In the genomic region with DNA sequence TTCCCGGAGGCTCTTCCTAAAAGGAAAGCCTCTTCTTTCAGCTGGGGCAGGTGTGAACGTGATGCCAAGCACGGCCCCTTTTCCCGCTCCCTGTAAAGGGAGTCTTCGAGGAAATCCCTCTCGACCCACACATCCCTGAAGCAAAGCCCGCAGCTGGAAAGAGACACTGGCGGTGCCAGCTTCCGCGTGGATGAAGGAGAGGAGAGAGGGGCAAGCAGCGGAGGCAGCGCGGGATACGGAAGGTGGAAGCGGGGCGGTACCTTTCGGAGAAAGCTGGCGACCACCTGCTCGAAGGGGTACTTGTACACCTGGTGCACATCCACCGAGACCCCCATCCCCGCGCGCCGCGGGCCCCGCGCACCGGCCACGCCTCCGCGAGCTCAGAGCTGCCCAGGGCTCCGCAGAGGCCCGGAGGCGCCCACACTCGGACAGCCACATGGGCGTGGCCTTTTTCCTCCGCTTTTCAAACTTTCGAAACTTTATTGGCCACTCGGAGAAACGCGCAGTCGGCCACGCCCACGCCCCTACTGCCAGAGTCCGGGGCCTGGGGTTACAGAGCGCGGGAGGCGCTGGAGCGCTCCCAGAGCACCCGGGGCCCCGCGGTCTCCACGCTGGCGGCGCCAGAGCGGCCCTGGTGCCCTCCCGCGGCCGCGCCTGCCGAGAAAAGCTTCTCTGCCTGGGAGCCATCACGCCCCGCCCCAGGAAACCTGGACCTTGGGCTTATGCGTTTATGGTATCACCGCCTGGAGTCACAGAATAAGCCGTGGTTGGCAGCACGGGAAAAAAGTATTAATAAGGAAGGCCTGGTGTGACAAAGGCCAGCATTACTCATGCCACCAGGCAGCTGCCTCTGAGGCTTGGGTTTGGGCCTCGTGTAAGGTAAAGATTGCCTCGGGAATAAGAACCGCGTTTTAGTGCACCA, we compare ENCODE assay signal across 8 cellular contexts. TPM values are rescaled to one million over a fixed set of nuclear protein-coding genes. Genes with fewer than 3 reads are reported as not detected.
DNase-seq lines count a peak whose midpoint lies in the region; ATAC-seq, FAIRE-seq and TF ChIP-seq lines count a peak whose summit lies in the region.

A gene (minus strand): TSS at position 426 of the 922 bp plus-strand sequence. CDS start 91 bp downstream, at position 335.

- H3K4me3 ChIP-seq in dorsolateral prefrontal cortex (peak within 1 kb of the TSS; percentile 44 to 94 (median 78)), HepG2 (replicated peaks in 1 of 3; ENCODE audit: insufficient read depth in 1 of 3, low read depth in 2 of 3, low read length in 3 of 3) (peak within 1 kb of the TSS; percentile 72 to 77 (median 74))

- H3K27ac ChIP-seq in dorsolateral prefrontal cortex (peak within 1 kb of the TSS in 43 of 59 donors; percentile 5 to 85 (median 49)), HepG2 (ENCODE audit: extremely low read length, insufficient read depth, low read length) (peak within 1 kb of the TSS; percentile 79)

- peak in 36 of 56 donors; percentile 18 to 65 (median 32) for TF ChIP-seq CTCF in dorsolateral prefrontal cortex (IDR thresholded peaks at IDR 0.05 in 54 of 56, conservative IDR thresholded peaks at IDR 0.05 in 2 of 56; ENCODE audit: low read depth in 1 of 56, partially characterized antibody in 56 of 56)
- peak; percentile 65 for TF ChIP-seq CTCF in HepG2 (CRISPR knock-in tag; IDR thresholded peaks at IDR 0.05)

- WGBS in HepG2 (ENCODE audit: low lambda C conversion rate), result 0% methylated on average over 16 of the region's 71 CpGs

- no peaks in the 10 kb centered on the region for H4K20me1 ChIP-seq in HepG2 (ENCODE audit: insufficient read depth, low read length)

- H3K4me2 ChIP-seq in HepG2 (ENCODE audit: low read depth, low read length), result peak within 1 kb of the TSS; percentile 95

- POLR2A ChIA-PET in HepG2 (lab: Yijun Ruan, JAX), result interaction anchor here (0.6 to 2.1 kb wide), 11 partner anchors 9 to 206 kb away, joined by 3 to 17 read pairs (median 5); a partner anchor contains a TSS

- no peaks in the 10 kb centered on the region for H3K36me3 ChIP-seq in HepG2 (replicated peaks in 1 of 2; ENCODE audit: control insufficient read depth in 1 of 2, insufficient read depth in 2 of 2, low read length in 2 of 2)

- ATAC-seq in GM18519 (IDR thresholded peaks at IDR 0.05; ENCODE audit: low FRiP score, unreplicated experiment) (peak; percentile 65), HG02981 (IDR thresholded peaks at IDR 0.05; ENCODE audit: unreplicated experiment) (peak; percentile 74), HepG2 (peak; percentile 98)

- no peaks in the 10 kb centered on the region for H3K27me3 ChIP-seq in dorsolateral prefrontal cortex
- no peaks in the 10 kb centered on the region; a peak in 1 of 5 replicates for H3K27me3 ChIP-seq in HepG2 (ENCODE audit: control insufficient read depth in 1 of 2, insufficient read depth in 2 of 2, low read length in 2 of 2)

- H3K9me3 ChIP-seq in HepG2 (ENCODE audit: low read length), result no peaks in the 10 kb centered on the region

- CTCF ChIA-PET in HepG2 (lab: Yijun Ruan, JAX; ENCODE audit: low intra/inter-chr PET ratio, low total read pairs), result no interaction called here

- peak; percentile 74 to 89 for TF ChIP-seq POLR2A in HepG2 (IDR thresholded peaks at IDR 0.05; ENCODE audit: insufficient read depth in 1 of 2, low read depth in 2 of 2, low read length in 2 of 2)

- peaks cover 67% of the 10 kb centered on the region for H3K4me1 ChIP-seq in HepG2 (ENCODE audit: insufficient read depth, low read length)

- intact Hi-C loops in dorsolateral prefrontal cortex (cut with DNase I) (loop anchor here (2.0 to 10.0 kb wide), 4 partner anchors 72 to 1630 kb away; no protein-coding TSS in a partner anchor), HepG2 (cut with micrococcal nuclease; ENCODE audit: unreplicated experiment) (loop anchor here (1.0 to 5.0 kb wide), 3 partner anchors 24 to 102 kb away; a partner anchor contains a TSS)

- peak; percentile 8 for FAIRE-seq in HepG2 (lab: Jason Lieb, UNC)

- DNase-seq in A172 (ENCODE audit: low spot score), result peak; percentile 91
- peak; percentile 75 for DNase-seq in NCI-H2196 treated with DMSO at 0.1 percent for 48 hours (lab: John Stamatoyannopoulos, UW; ENCODE audit: unreplicated experiment)
- peak; percentile 24 for DNase-seq in activated CD4-positive, alpha-beta T cell treated with anti-CD3 and anti-CD28 coated beads for 1 hour
- peak; percentile 13 to 85 (median 68) for DNase-seq in dorsolateral prefrontal cortex
- DNase-seq in HepG2 (ENCODE audit: low spot score), result peak; percentile 89
- peak; percentile 55 for DNase-seq in stimulated activated CD4-positive, alpha-beta T cell treated with anti-CD3 and anti-CD28 coated beads, Interleukin-1b, Interleukin-23, amount 100 ng/mL, for 48 hours

- TF ChIP-seq RAD21 in HepG2 (CRISPR knock-in tag; IDR thresholded peaks at IDR 0.05), result peak; percentile 77

- in situ Hi-C loops in HepG2 (cut with HindIII; ENCODE audit: extremely low pct_ligation_motif_present, low pct_unique_long_range_greater_than_20kb), result loop anchor here (10.0 kb wide), 1 partner anchor 220 kb away; no protein-coding TSS in a partner anchor

- BruUV-seq in HepG2 (replicated peaks; lab: Mats Ljungman, UMichigan), result no TSS peak

- peak within 1 kb of the TSS; percentile 82 for H3K9ac ChIP-seq in HepG2 (ENCODE audit: insufficient read depth, low read depth, low read length)

- peaks cover 13% of the 10 kb centered on the region for H3K79me2 ChIP-seq in HepG2 (ENCODE audit: insufficient read depth, low read length)

- TF ChIP-seq EP300 in HepG2 (IDR thresholded peaks at IDR 0.05; ENCODE audit: low read depth in 2 of 2, low read length in 2 of 2), result no peak
- no peak for TF ChIP-seq EP300 in HepG2 (CRISPR knock-in tag; IDR thresholded peaks at IDR 0.05; ENCODE audit: borderline replicate concordance)

- H2AFZ ChIP-seq in HepG2 (ENCODE audit: low read length), result peak within 1 kb of the TSS; percentile 96

TF ChIP-seq in HepG2, 621 proteins besides CTCF, POLR2A, EP300 and RAD21 (continues in another document):
- TF ChIP-seq, protein P1, sequence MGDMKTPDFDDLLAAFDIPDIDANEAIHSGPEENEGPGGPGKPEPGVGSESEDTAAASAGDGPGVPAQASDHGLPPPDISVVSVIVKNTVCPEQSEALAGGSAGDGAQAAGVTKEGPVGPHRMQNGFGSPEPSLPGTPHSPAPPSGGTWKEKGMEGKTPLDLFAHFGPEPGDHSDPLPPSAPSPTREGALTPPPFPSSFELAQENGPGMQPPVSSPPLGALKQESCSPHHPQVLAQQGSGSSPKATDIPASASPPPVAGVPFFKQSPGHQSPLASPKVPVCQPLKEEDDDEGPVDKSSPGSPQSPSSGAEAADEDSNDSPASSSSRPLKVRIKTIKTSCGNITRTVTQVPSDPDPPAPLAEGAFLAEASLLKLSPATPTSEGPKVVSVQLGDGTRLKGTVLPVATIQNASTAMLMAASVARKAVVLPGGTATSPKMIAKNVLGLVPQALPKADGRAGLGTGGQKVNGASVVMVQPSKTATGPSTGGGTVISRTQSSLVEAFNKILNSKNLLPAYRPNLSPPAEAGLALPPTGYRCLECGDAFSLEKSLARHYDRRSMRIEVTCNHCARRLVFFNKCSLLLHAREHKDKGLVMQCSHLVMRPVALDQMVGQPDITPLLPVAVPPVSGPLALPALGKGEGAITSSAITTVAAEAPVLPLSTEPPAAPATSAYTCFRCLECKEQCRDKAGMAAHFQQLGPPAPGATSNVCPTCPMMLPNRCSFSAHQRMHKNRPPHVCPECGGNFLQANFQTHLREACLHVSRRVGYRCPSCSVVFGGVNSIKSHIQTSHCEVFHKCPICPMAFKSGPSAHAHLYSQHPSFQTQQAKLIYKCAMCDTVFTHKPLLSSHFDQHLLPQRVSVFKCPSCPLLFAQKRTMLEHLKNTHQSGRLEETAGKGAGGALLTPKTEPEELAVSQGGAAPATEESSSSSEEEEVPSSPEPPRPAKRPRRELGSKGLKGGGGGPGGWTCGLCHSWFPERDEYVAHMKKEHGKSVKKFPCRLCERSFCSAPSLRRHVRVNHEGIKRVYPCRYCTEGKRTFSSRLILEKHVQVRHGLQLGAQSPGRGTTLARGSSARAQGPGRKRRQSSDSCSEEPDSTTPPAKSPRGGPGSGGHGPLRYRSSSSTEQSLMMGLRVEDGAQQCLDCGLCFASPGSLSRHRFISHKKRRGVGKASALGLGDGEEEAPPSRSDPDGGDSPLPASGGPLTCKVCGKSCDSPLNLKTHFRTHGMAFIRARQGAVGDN (CRISPR knock-in tag; IDR thresholded peaks at IDR 0.05), result peak; percentile 96
- TF ChIP-seq SALL1 (CRISPR knock-in tag; IDR thresholded peaks at IDR 0.05) (peak; percentile 86), CBX5 (CRISPR knock-in tag; IDR thresholded peaks at IDR 0.05; ENCODE audit: borderline replicate concordance) (no peak; the same call in 1 of the 2 replicates), NCOA2 (CRISPR knock-in tag; IDR thresholded peaks at IDR 0.05) (peak; percentile 67)

RNA-seq across cellular contexts. Expression of the gene that starts here (rescaled TPM):
- total RNA-seq in A172 (2014; rRNA removed; shearing (Covaris generic)), result 26.3 and 28.1 TPM in 2 replicates
- 10 to 100 TPM in 119 of 120 experiments, 1 to 10 TPM in 1; 9.0 to 43.7 (median 22.9) TPM for total RNA-seq in dorsolateral prefrontal cortex
- 20.3 and 22.9 TPM in 2 replicates for total RNA-seq in HepG2 (2016; rRNA removed; fragmentation: Illumina TruSeq; extraction: Trizol)
- 101 and 103 TPM in 2 replicates for total RNA-seq in HepG2 (2016; cell fraction: cytosol; rRNA removed; fragmentation: Illumina TruSeq; extraction: Trizol; ENCODE audit: low read depth)
- total RNA-seq in HepG2 (2016; cell fraction: insoluble cytoplasmic fraction; rRNA removed; fragmentation: Illumina TruSeq; extraction: Trizol), result 17.7 and 21.8 TPM in 2 replicates
- total RNA-seq in HepG2 (2016; cell fraction: membrane; rRNA removed; fragmentation: Illumina TruSeq; extraction: Trizol), result 46.4 and 49.5 TPM in 2 replicates
- total RNA-seq in HepG2 (2016; cell fraction: nucleus; rRNA removed; fragmentation: Illumina TruSeq; extraction: Trizol), result 24.4 and 25.3 TPM in 2 replicates
- polyA plus RNA-seq in HepG2 (2011; rRNA removed), result 7.7 and 10.0 TPM in 2 replicates
- polyA plus RNA-seq in HepG2 (2011; cell fraction: cytosol; rRNA removed), result 5.8 and 6.4 TPM in 2 replicates
- 4.7 and 6.6 TPM in 2 replicates for polyA plus RNA-seq in HepG2 (2011; cell fraction: nucleus; rRNA removed)
- 7.9 and 14.2 TPM in 2 replicates for polyA plus RNA-seq in HepG2 (2012)
- 27.3 and 41.2 TPM in 2 replicates for polyA plus RNA-seq in HepG2 (2016; cell fraction: cytosol; fragmentation: Illumina TruSeq; extraction: Trizol; ENCODE audit: low read depth)
- polyA plus RNA-seq in HepG2 (2016; cell fraction: insoluble cytoplasmic fraction; fragmentation: Illumina TruSeq; extraction: Trizol; ENCODE audit: low read depth), result 12.7 and 13.8 TPM in 2 replicates
- polyA plus RNA-seq in HepG2 (2016; cell fraction: membrane; fragmentation: Illumina TruSeq; extraction: Trizol; ENCODE audit: low read depth), result 23.3 and 27.7 TPM in 2 replicates
- polyA plus RNA-seq in HepG2 (2016; cell fraction: nucleus; fragmentation: Illumina TruSeq; extraction: Trizol; ENCODE audit: insufficient read depth, low read depth), result 8.8 and 9.8 TPM in 2 replicates
- polyA minus RNA-seq in HepG2 (2011; rRNA and poly(A)+ RNA removed; ENCODE audit: low replicate concordance), result 6.9 and 13.0 TPM in 2 replicates
- polyA minus RNA-seq in HepG2 (2011; cell fraction: cytosol; rRNA and poly(A)+ RNA removed), result 10.9 and 14.5 TPM in 2 replicates
- 89.4 and 91.3 TPM in 2 replicates for polyA minus RNA-seq in HepG2 (2011; cell fraction: nucleus; rRNA and poly(A)+ RNA removed)

Comparison
In these comparisons a context has a peak if more than half of its experiments do, and no peak if none do; other contexts are left out.
1. Peak in every context shown above with its lines: DNase-seq, ATAC-seq, H3K4me3 ChIP-seq and H3K27ac ChIP-seq.
2. DNase-seq: peak in every context shown above with its lines; median percentile 91 in A172; 89 in HepG2; 75 in NCI-H2196 treated with DMSO at 0.1 percent for 48 hours; 68 in dorsolateral prefrontal cortex; 55 in stimulated activated CD4-positive, alpha-beta T cell treated with anti-CD3 and anti-CD28 coated beads, Interleukin-1b, Interleukin-23, amount 100 ng/mL, for 48 hours; 24 in activated CD4-positive, alpha-beta T cell treated with anti-CD3 and anti-CD28 coated beads for 1 hour.